In the genomic region with DNA sequence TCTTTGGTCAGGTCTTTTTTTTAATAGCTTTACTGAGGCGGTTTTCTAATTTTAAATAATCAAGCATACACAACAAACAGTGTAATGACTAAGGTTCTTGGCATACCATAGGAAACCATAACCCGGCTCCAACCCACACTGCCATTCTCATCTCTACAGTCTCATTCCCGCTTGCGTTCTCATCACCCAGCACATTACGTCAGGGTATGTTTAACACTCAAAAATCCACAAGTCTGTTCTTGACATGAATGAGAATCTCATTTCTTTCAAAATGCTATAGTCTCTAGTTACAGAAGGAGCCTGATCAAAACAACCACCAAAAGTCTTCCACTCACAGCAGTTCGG, we compare ENCODE assay signal across 1 cellular context.
TF ChIP-seq lines count a peak whose summit lies in the region.

No MANE protein-coding gene starts in this region.

TF ChIP-seq in H1, 55 proteins besides CTCF, POLR2A, EP300 and RAD21:
- TF ChIP-seq CHD1 (IDR thresholded peaks at IDR 0.05; ENCODE audit: low read depth, low read length) (no peak), HDAC6 (IDR thresholded peaks at IDR 0.05; ENCODE audit: low read depth, low read length) (no peak), SIN3A (conservative IDR thresholded peaks at IDR 0.05 in 1 of 2, IDR thresholded peaks at IDR 0.05 in 1 of 2; ENCODE audit: low read depth in 1 of 2, low read length in 2 of 2) (0 out of 4 replicates have a peak, but pooled peaks of 1 of the 2 experiments have one; percentile 15), EZH2 (IDR thresholded peaks at IDR 0.05; ENCODE audit: low read depth, low read length, severe bottlenecking) (no peak), SIX5 (IDR thresholded peaks at IDR 0.05; ENCODE audit: low read depth, low read length) (no peak), E2F6 (IDR thresholded peaks at IDR 0.05) (no peak), ATF2 (IDR thresholded peaks at IDR 0.05; ENCODE audit: low read length) (peak; percentile 34; the same call in 1 of the 2 replicates), RNF2 (IDR thresholded peaks at IDR 0.05; ENCODE audit: borderline replicate concordance, low read depth, low read length, missing control alignments, poor library complexity, severe bottlenecking) (no peak), KDM4A (IDR thresholded peaks at IDR 0.05; ENCODE audit: low read depth, low read length, severe bottlenecking) (peak; percentile 17)
